1 cellular context compared by ENCODE assay signal in the genomic region with DNA sequence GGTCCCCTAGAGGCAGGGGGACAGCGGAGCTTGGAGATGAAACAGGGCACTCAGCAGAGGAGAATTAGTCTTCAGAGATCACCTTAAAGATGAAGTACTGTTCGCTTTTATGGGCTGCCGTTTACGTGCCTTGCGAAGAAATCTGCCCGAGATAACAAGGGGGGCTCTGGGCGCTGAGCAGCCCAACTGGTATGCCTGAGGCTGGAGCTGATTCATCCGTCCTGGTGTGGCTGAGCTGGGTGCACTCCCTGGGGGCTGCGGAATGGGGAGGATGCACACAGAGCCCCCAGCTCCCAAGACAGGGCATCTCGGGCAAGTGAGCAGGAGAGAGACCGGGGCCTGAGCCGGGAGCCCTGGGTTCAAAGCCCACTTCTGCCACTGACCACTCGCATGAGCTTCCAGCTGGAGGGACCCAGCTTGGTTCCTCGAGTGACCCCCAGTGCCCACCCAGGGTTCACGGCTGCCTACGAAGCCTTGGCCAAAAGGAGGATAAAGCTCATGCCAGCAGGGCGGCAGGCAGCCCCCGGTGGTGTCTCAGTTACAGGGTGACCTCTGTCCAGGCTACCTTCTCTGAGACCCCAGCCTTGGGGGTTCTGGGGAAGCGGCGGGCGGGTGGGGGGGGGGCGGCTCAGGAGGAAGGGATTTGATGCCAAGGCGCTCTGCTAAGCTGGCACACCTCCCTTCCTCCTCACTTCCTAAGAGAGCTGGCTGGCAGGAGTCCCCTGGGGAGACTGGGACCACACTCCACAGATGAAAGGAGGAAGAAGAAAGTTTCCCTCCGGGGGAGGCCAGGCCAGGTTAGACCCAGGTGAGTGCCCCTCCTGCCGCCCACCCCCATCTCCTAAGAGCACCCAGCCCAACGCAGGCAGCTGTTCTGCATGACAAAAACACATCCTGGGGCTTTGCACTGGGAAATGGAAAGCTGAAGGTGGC.
TF ChIP-seq lines count a peak whose summit lies in the region.

No MANE protein-coding gene starts in this region.

TF ChIP-seq in IMR-90, 13 proteins besides CTCF, POLR2A, EP300 and RAD21:
- TF ChIP-seq SMC3 (IDR thresholded peaks at IDR 0.05; ENCODE audit: low read depth, low read length) (no peak), CHD1 (IDR thresholded peaks at IDR 0.05; ENCODE audit: low read depth, low read length) (no peak), FOS (IDR thresholded peaks at IDR 0.05; ENCODE audit: low read depth, low read length) (peak; percentile 84), RFX5 (IDR thresholded peaks at IDR 0.05; ENCODE audit: low read depth, low read length) (no peak), BHLHE40 (IDR thresholded peaks at IDR 0.05; ENCODE audit: low read depth, low read length) (no peak), RCOR1 (IDR thresholded peaks at IDR 0.05; ENCODE audit: insufficient replicate concordance, low read length) (peak; percentile 17), MAFK (IDR thresholded peaks at IDR 0.05; ENCODE audit: low read depth, low read length) (0 out of 2 replicates have a peak, but pooled peaks have one; percentile 5), MAZ (IDR thresholded peaks at IDR 0.05; ENCODE audit: borderline replicate concordance, low read depth, low read length) (peak; percentile 92), CEBPB (IDR thresholded peaks at IDR 0.05; ENCODE audit: low read depth, low read length) (no peak)
- TF ChIP-seq, protein P1, sequence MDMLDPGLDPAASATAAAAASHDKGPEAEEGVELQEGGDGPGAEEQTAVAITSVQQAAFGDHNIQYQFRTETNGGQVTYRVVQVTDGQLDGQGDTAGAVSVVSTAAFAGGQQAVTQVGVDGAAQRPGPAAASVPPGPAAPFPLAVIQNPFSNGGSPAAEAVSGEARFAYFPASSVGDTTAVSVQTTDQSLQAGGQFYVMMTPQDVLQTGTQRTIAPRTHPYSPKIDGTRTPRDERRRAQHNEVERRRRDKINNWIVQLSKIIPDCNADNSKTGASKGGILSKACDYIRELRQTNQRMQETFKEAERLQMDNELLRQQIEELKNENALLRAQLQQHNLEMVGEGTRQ (IDR thresholded peaks at IDR 0.05; ENCODE audit: low read depth, low read length), result no peak
TF ChIP-seq in IMR-90: peak in this region for 4.
